ENCODE assay signal across 23 cellular contexts in genomic region chr17:14437176-14437575, GRCh38.
"Had no signal": no experiment of that assay in that cellular context is flagged by ENCODE, and none has a peak within 500 bp of the region (broad histone marks: within the 10 kb centered on the region; RNA-seq: fewer than 3 reads in every experiment).

No MANE protein-coding gene starts in this region.

- H3K9me3 ChIP-seq: stomach, suprapubic skin, tibial nerve had no signal

- H3K4me3 Mint-ChIP-seq: activated CD4-positive, alpha-beta memory T cell treated with anti-CD3 and anti-CD28 coated beads for 36 hours; activated naive CD4-positive, alpha-beta T cell treated with anti-CD3 and anti-CD28 coated beads, Interleukin-2, amount 50 U/mL, for 24 hours; activated T-helper 1 cell treated with anti-CD3 and anti-CD28 coated beads, Interleukin-12 subunit alpha, Interleukin-12 subunit beta, Interleukin-2, Interleukin-4 antibody, amounts not matched to agents 30 ng/mL and 10 ng/mL and 1 ng/mL, durations not matched to agents 14 hours and 24 hours and 36 hours; brain; natural killer cell treated with Interleukin-12 subunit alpha and Interleukin-12 subunit beta and Interleukin-15 and Interleukin-18, amount 100 ng/mL, for 72 hours; T-helper 1 cell treated with Interleukin-12 subunit alpha and Interleukin-12 subunit beta and Interleukin-4 antibody, amounts not matched to agents 30 μg/mL and 1 μg/mL, for 36 hours had no signal

- DNase-seq: activated CD4-positive, alpha-beta memory T cell treated with anti-CD3 and anti-CD28 coated beads for 36 hours; activated CD4-positive, alpha-beta T cell treated with anti-CD3 and anti-CD28 coated beads for 48 hours; activated gamma-delta T cell; aorta; effector CD4-positive, alpha-beta T cell; erythroblast; foreskin fibroblast; left ventricle myocardium superior; mammary epithelial cell; midbrain; right cardiac atrium; stimulated activated CD4-positive, alpha-beta T cell treated with anti-CD3 and anti-CD28 coated beads, Interleukin-4, amount 100 ng/mL, for 24 hours; stomach; T1000 had no signal

- FAIRE-seq: urothelium cell line had no signal

- H3K9ac ChIP-seq: parathyroid adenoma had no signal

- H3K36me3 Mint-ChIP-seq: activated CD4-positive, alpha-beta memory T cell treated with anti-CD3 and anti-CD28 coated beads for 36 hours; activated naive CD4-positive, alpha-beta T cell treated with anti-CD3 and anti-CD28 coated beads, Interleukin-2, amount 50 U/mL, for 24 hours; brain; natural killer cell treated with Interleukin-12 subunit alpha and Interleukin-12 subunit beta and Interleukin-15 and Interleukin-18, amount 100 ng/mL, for 72 hours had no signal

- H3K79me2 ChIP-seq: parathyroid adenoma had no signal

- H3K27ac ChIP-seq: parathyroid adenoma, stomach, suprapubic skin, tibial nerve had no signal

- H3K9me3 Mint-ChIP-seq: activated CD4-positive, alpha-beta memory T cell treated with anti-CD3 and anti-CD28 coated beads for 36 hours; activated naive CD4-positive, alpha-beta T cell treated with anti-CD3 and anti-CD28 coated beads, Interleukin-2, amount 50 U/mL, for 24 hours; activated T-helper 1 cell treated with anti-CD3 and anti-CD28 coated beads, Interleukin-12 subunit alpha, Interleukin-12 subunit beta, Interleukin-2, Interleukin-4 antibody, amounts not matched to agents 30 ng/mL and 10 ng/mL and 1 ng/mL, durations not matched to agents 14 hours and 24 hours and 36 hours; brain; T-helper 1 cell treated with Interleukin-12 subunit alpha and Interleukin-12 subunit beta and Interleukin-4 antibody, amounts not matched to agents 30 μg/mL and 1 μg/mL, for 36 hours had no signal

- H3K27me3 ChIP-seq: stomach, suprapubic skin, tibial nerve had no signal

- H2AFZ ChIP-seq: parathyroid adenoma had no signal

- H3K27ac Mint-ChIP-seq: activated CD4-positive, alpha-beta memory T cell treated with anti-CD3 and anti-CD28 coated beads for 36 hours; activated naive CD4-positive, alpha-beta T cell treated with anti-CD3 and anti-CD28 coated beads, Interleukin-2, amount 50 U/mL, for 24 hours; activated T-helper 1 cell treated with anti-CD3 and anti-CD28 coated beads, Interleukin-12 subunit alpha, Interleukin-12 subunit beta, Interleukin-2, Interleukin-4 antibody, amounts not matched to agents 30 ng/mL and 10 ng/mL and 1 ng/mL, durations not matched to agents 14 hours and 24 hours and 36 hours; brain; natural killer cell treated with Interleukin-12 subunit alpha and Interleukin-12 subunit beta and Interleukin-15 and Interleukin-18, amount 100 ng/mL, for 72 hours; T-helper 1 cell treated with Interleukin-12 subunit alpha and Interleukin-12 subunit beta and Interleukin-4 antibody, amounts not matched to agents 30 μg/mL and 1 μg/mL, for 36 hours had no signal

- ATAC-seq: left ventricle myocardium superior; natural killer cell treated with Interleukin-12 subunit alpha and Interleukin-12 subunit beta and Interleukin-15 and Interleukin-18, amount 100 ng/mL, for 72 hours; right cardiac atrium had no signal

- H3K36me3 ChIP-seq: stomach, suprapubic skin, tibial nerve had no signal

- H3K4me3 ChIP-seq: stomach, suprapubic skin, tibial nerve had no signal

- H3K27me3 Mint-ChIP-seq: activated CD4-positive, alpha-beta memory T cell treated with anti-CD3 and anti-CD28 coated beads for 36 hours; activated naive CD4-positive, alpha-beta T cell treated with anti-CD3 and anti-CD28 coated beads, Interleukin-2, amount 50 U/mL, for 24 hours; brain; natural killer cell treated with Interleukin-12 subunit alpha and Interleukin-12 subunit beta and Interleukin-15 and Interleukin-18, amount 100 ng/mL, for 72 hours had no signal

- H3K4me1 ChIP-seq: parathyroid adenoma, stomach, suprapubic skin, tibial nerve had no signal
